In genomic region chr21:35351434-35351833, GRCh38 we compare ENCODE assay signal across 23 cellular contexts.
DNase-seq lines count a peak whose midpoint lies in the region; ATAC-seq and TF ChIP-seq lines count a peak whose summit lies in the region.
"Had no signal": no experiment of that assay in that cellular context is flagged by ENCODE, and none has a peak within 500 bp of the region (broad histone marks: within the 10 kb centered on the region; RNA-seq: fewer than 3 reads in every experiment).

No MANE protein-coding gene starts in this region.

- no peaks in the 10 kb centered on the region for H3K36me3 ChIP-seq in neuron (ENCODE audit: insufficient read depth, low read length)
- H3K36me3 ChIP-seq: heart left ventricle, neutrophil had no signal

- peak overlapping the region; percentile 69 for H2AFZ ChIP-seq in neuron (ENCODE audit: low read depth, low read length)

- peaks cover 9% of the 10 kb centered on the region for H3K4me1 ChIP-seq in neuron (ENCODE audit: insufficient read depth, low read length)
- H3K4me1 ChIP-seq: psoas muscle had no signal

- H3K4me1 Mint-ChIP-seq in natural killer cell treated with Interleukin-12 subunit alpha and Interleukin-12 subunit beta and Interleukin-15 and Interleukin-18, amount 100 ng/mL, for 72 hours (ENCODE audit: low read depth in 2 of 2): peaks cover 23 to 27% of the 10 kb centered on the region in 2 donors
- H3K4me1 Mint-ChIP-seq in natural killer cell: no peaks in the 10 kb centered on the region
- H3K4me1 Mint-ChIP-seq in activated T-helper 2 cell treated with anti-CD3 and anti-CD28 coated beads, Interferon-gamma antibody, Interleukin-2, Interleukin-4, amounts not matched to agents 10 μg/mL and 5 μg/mL and 100 μg/mL, durations not matched to agents 14 hours and 24 hours and 36 hours (ENCODE audit: low read depth): peaks cover 56% of the 10 kb centered on the region
- H3K4me1 Mint-ChIP-seq: central memory CD8-positive, alpha-beta T cell had no signal

- peak overlapping the region; percentile 57 for H3K4me3 Mint-ChIP-seq in natural killer cell treated with Interleukin-12 subunit alpha and Interleukin-12 subunit beta and Interleukin-15 and Interleukin-18, amount 100 ng/mL, for 72 hours
- H3K4me3 Mint-ChIP-seq in natural killer cell: no peak overlapping the region
- no peak overlapping the region for H3K4me3 Mint-ChIP-seq in activated T-helper 2 cell treated with anti-CD3 and anti-CD28 coated beads, Interferon-gamma antibody, Interleukin-2, Interleukin-4, amounts not matched to agents 10 μg/mL and 5 μg/mL and 100 μg/mL, durations not matched to agents 14 hours and 24 hours and 36 hours (ENCODE audit: low read depth)
- H3K4me3 Mint-ChIP-seq: CD4-positive, alpha-beta T cell; central memory CD8-positive, alpha-beta T cell had no signal

- no peaks in the 10 kb centered on the region for H3K9me3 ChIP-seq in neuron (ENCODE audit: low read length)
- H3K9me3 ChIP-seq: heart left ventricle, mucosa of descending colon, neutrophil, psoas muscle, SK-N-SH had no signal

- intact Hi-C loops in natural killer cell (cut with micrococcal nuclease): no loop called here
- intact Hi-C loops in activated T-helper 2 cell treated with anti-CD3 and anti-CD28 coated beads, Interferon-gamma antibody, Interleukin-2, Interleukin-4, amounts not matched to agents 10 μg/mL and 5 μg/mL and 100 μg/mL, durations not matched to agents 14 hours and 24 hours and 36 hours (cut with micrococcal nuclease): loop anchor here (1.0 to 5.0 kb wide), 2 partner anchors 8 to 34 kb away; no protein-coding TSS in a partner anchor

- peaks cover 8% of the 10 kb centered on the region for H3K9me3 Mint-ChIP-seq in natural killer cell treated with Interleukin-12 subunit alpha and Interleukin-12 subunit beta and Interleukin-15 and Interleukin-18, amount 100 ng/mL, for 72 hours
- H3K9me3 Mint-ChIP-seq in natural killer cell: no peaks in the 10 kb centered on the region
- H3K9me3 Mint-ChIP-seq in activated T-helper 2 cell treated with anti-CD3 and anti-CD28 coated beads, Interferon-gamma antibody, Interleukin-2, Interleukin-4, amounts not matched to agents 10 μg/mL and 5 μg/mL and 100 μg/mL, durations not matched to agents 14 hours and 24 hours and 36 hours: peaks cover 14% of the 10 kb centered on the region
- H3K9me3 Mint-ChIP-seq: CD4-positive, alpha-beta T cell; central memory CD8-positive, alpha-beta T cell had no signal

- TF ChIP-seq CTCF in natural killer cell (IDR thresholded peaks at IDR 0.05): no peak

- H3K27me3 ChIP-seq in neuron (ENCODE audit: insufficient read depth, low read length): no peaks in the 10 kb centered on the region

- no peak for ATAC-seq in natural killer cell treated with Interleukin-12 subunit alpha and Interleukin-12 subunit beta and Interleukin-15 and Interleukin-18, amount 100 ng/mL, for 72 hours
- no peak for ATAC-seq in natural killer cell
- ATAC-seq in HG03442 (IDR thresholded peaks at IDR 0.05; ENCODE audit: unreplicated experiment): no peak
- ATAC-seq: mucosa of descending colon, psoas muscle had no signal

- H3K4me3 ChIP-seq in neuron (ENCODE audit: low read length): no peak overlapping the region
- H3K4me3 ChIP-seq: dorsolateral prefrontal cortex, heart left ventricle, lung, mucosa of descending colon, psoas muscle had no signal

- no peak for DNase-seq in natural killer cell treated with Interleukin-12 subunit alpha and Interleukin-12 subunit beta and Interleukin-15 and Interleukin-18, amount 100 ng/mL, for 72 hours (ENCODE audit: low spot score)
- DNase-seq in natural killer cell (no peak), C1 segment of cervical spinal cord (lab: John Stamatoyannopoulos, UW) (no peak), SHP77 treated with DMSO at 0.1 percent for 48 hours (lab: John Stamatoyannopoulos, UW) (no peak)
- DNase-seq in activated T-helper 2 cell treated with anti-CD3 and anti-CD28 coated beads, Interferon-gamma antibody, Interleukin-2, Interleukin-4, amounts not matched to agents 10 μg/mL and 5 μg/mL and 100 μg/mL, durations not matched to agents 14 hours and 24 hours and 36 hours (ENCODE audit: low spot score): no peak
- DNase-seq: activated CD4-positive, alpha-beta T cell treated with anti-CD3 and anti-CD28 coated beads for 4 hours; CD4-positive, alpha-beta T cell; dorsolateral prefrontal cortex; heart left ventricle; Karpas-422; mucosa of descending colon; NCI-H1048; NCI-H187 treated with DMSO at 0.1 percent for 48 hours; NCI-H69; psoas muscle; RPMI8226; SK-N-SH; stimulated activated CD4-positive, alpha-beta T cell treated with anti-CD3 and anti-CD28 coated beads, Interleukin-1b, Interleukin-23, amount 100 ng/mL, for 48 hours had no signal

- H3K27me3 Mint-ChIP-seq in natural killer cell treated with Interleukin-12 subunit alpha and Interleukin-12 subunit beta and Interleukin-15 and Interleukin-18, amount 100 ng/mL, for 72 hours: peaks cover 9 to 30% of the 10 kb centered on the region in 2 donors
- H3K27me3 Mint-ChIP-seq in natural killer cell (ENCODE audit: low read depth in 2 of 2): peaks cover 19 to 53% of the 10 kb centered on the region in 2 donors
- H3K27me3 Mint-ChIP-seq in activated T-helper 2 cell treated with anti-CD3 and anti-CD28 coated beads, Interferon-gamma antibody, Interleukin-2, Interleukin-4, amounts not matched to agents 10 μg/mL and 5 μg/mL and 100 μg/mL, durations not matched to agents 14 hours and 24 hours and 36 hours (ENCODE audit: low read depth): no peaks in the 10 kb centered on the region
- H3K27me3 Mint-ChIP-seq: CD4-positive, alpha-beta T cell had no signal

- peaks cover 4% of the 10 kb centered on the region for H3K36me3 Mint-ChIP-seq in natural killer cell treated with Interleukin-12 subunit alpha and Interleukin-12 subunit beta and Interleukin-15 and Interleukin-18, amount 100 ng/mL, for 72 hours
- no peaks in the 10 kb centered on the region for H3K36me3 Mint-ChIP-seq in natural killer cell
- H3K36me3 Mint-ChIP-seq in activated T-helper 2 cell treated with anti-CD3 and anti-CD28 coated beads, Interferon-gamma antibody, Interleukin-2, Interleukin-4, amounts not matched to agents 10 μg/mL and 5 μg/mL and 100 μg/mL, durations not matched to agents 14 hours and 24 hours and 36 hours (ENCODE audit: low read depth): peaks cover 10% of the 10 kb centered on the region

- peak overlapping the region; percentile 11 to 66 for H3K27ac Mint-ChIP-seq in natural killer cell treated with Interleukin-12 subunit alpha and Interleukin-12 subunit beta and Interleukin-15 and Interleukin-18, amount 100 ng/mL, for 72 hours
- H3K27ac Mint-ChIP-seq in natural killer cell: no peak overlapping the region
- H3K27ac Mint-ChIP-seq in activated T-helper 2 cell treated with anti-CD3 and anti-CD28 coated beads, Interferon-gamma antibody, Interleukin-2, Interleukin-4, amounts not matched to agents 10 μg/mL and 5 μg/mL and 100 μg/mL, durations not matched to agents 14 hours and 24 hours and 36 hours: peak overlapping the region; percentile 75
- H3K27ac Mint-ChIP-seq: CD4-positive, alpha-beta T cell had no signal

Comparison
In these comparisons a context has a peak if more than half of its experiments do, and no peak if none do; other contexts are left out.
1. H3K27ac Mint-ChIP-seq: peak in natural killer cell treated with Interleukin-12 subunit alpha and Interleukin-12 subunit beta and Interleukin-15 and Interleukin-18, amount 100 ng/mL, for 72 hours (2 of 2) and activated T-helper 2 cell treated with anti-CD3 and anti-CD28 coated beads, Interferon-gamma antibody, Interleukin-2, Interleukin-4, amounts not matched to agents 10 μg/mL and 5 μg/mL and 100 μg/mL, durations not matched to agents 14 hours and 24 hours and 36 hours (single experiment); none in natural killer cell (0 of 2).